In the genomic region with DNA sequence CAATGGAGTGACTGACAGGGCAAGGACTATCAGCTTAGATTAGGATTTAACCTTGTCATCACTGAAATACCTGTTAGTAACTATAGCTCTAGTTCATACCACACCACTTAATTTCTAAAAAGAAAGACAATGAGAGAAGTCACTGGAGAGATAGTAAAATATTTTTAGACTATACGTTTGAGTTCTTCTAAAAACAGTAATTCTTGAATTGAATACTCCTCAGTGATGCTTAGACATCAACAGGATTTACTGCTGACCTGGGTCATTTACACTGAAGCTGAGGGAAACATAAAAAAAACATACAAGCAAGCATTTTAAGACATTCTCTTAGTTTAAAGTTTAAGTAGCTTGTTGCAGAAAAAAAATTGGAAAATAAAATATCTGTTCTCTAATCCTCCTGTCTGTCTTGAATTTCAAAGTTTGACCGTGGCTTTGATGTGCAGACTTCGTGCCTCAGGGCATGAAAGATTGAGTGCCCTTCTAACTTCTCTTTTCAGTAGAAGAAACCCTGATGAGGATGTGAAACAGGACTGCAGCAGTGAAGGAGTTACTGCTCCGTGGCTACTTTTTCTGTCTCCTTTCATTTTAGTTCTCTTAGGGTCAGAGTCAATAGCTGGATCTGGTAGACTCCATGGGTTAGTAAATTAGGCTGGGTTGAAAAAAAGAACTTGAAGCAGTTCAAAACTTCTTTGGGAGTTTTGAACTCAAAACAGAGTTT, we compare ENCODE assay signal across 13 cellular contexts.
A peak's percentile ranks its signal among the peaks of the same experiment; 100 is the strongest.
DNase-seq lines count a peak whose midpoint lies in the region; ATAC-seq and TF ChIP-seq lines count a peak whose summit lies in the region.
"Had no signal": no experiment of that assay in that cellular context is flagged by ENCODE, and none has a peak within 500 bp of the region (broad histone marks: within the 10 kb centered on the region; RNA-seq: fewer than 3 reads in every experiment).

No MANE protein-coding gene starts in this region.

- no peak overlapping the region; the same call in 1 of the 2 replicates for H2AFZ ChIP-seq in OCI-LY3 (ENCODE audit: low read depth, low read length)

- no peaks in the 10 kb centered on the region for H3K27me3 ChIP-seq in OCI-LY3 (ENCODE audit: low read depth, low read length)

- POLR2A ChIA-PET in activated CD8-positive, alpha-beta T cell treated with anti-CD3 and anti-CD28 coated beads, Interleukin-2, amount 10 ng/mL, durations not matched to agents 7 days and 5 days (lab: Charles Lee): no interaction called here

- no peak overlapping the region for H3K27ac Mint-ChIP-seq in activated CD8-positive, alpha-beta T cell treated with anti-CD3 and anti-CD28 coated beads, Interleukin-2, amount 10 ng/mL, durations not matched to agents 7 days and 5 days

- peaks cover 29% of the 10 kb centered on the region for H3K4me1 ChIP-seq in OCI-LY3 (ENCODE audit: low read length)
- H3K4me1 ChIP-seq: suprapubic skin had no signal

- H3K79me2 ChIP-seq in OCI-LY3 (ENCODE audit: low read length): no peaks in the 10 kb centered on the region

- H3K4me3 Mint-ChIP-seq in activated CD8-positive, alpha-beta T cell treated with anti-CD3 and anti-CD28 coated beads, Interleukin-2, amount 10 ng/mL, durations not matched to agents 7 days and 5 days: no peak overlapping the region

- TF ChIP-seq CTCF in GM12865 (IDR thresholded peaks at IDR 0.05; ENCODE audit: insufficient read depth, low read depth, low read length, missing control alignments) (no peak), OCI-LY3 (IDR thresholded peaks at IDR 0.05; ENCODE audit: low read depth, low read length) (no peak)

- H3K36me3 Mint-ChIP-seq in activated CD8-positive, alpha-beta T cell treated with anti-CD3 and anti-CD28 coated beads, Interleukin-2, amount 10 ng/mL, durations not matched to agents 7 days and 5 days (ENCODE audit: low read depth): no peaks in the 10 kb centered on the region

- H3K36me3 ChIP-seq in OCI-LY3 (replicated peaks; ENCODE audit: low read depth, low read length): no peaks in the 10 kb centered on the region
- H3K36me3 ChIP-seq: suprapubic skin had no signal

- DNase-seq in GM12865 (ENCODE audit: low read depth) (peak; percentile 32), SHP77 treated with DMSO at 0.1 percent for 48 hours (lab: John Stamatoyannopoulos, UW) (no peak), cardiac septum (ENCODE audit: low spot score) (no peak)
- DNase-seq in activated naive CD4-positive, alpha-beta T cell treated with anti-CD3 and anti-CD28 coated beads, Interleukin-2, amount 50 U/mL, for 16 hours: no peak
- no peak for DNase-seq in activated CD8-positive, alpha-beta T cell treated with anti-CD3 and anti-CD28 coated beads, Interleukin-2, amount 10 ng/mL, durations not matched to agents 7 days and 5 days
- DNase-seq: effector memory CD4-positive, alpha-beta T cell; mesenchymal stem cell; NCI-H146; PC-3 had no signal

- peak overlapping the region; percentile 32 for H3K27ac ChIP-seq in OCI-LY3 (ENCODE audit: low read length)
- H3K27ac ChIP-seq: suprapubic skin had no signal

- ATAC-seq in GM19328 (IDR thresholded peaks at IDR 0.05; ENCODE audit: unreplicated experiment): peak; percentile 69
- ATAC-seq in HG02852 (IDR thresholded peaks at IDR 0.05; ENCODE audit: unreplicated experiment): peak; percentile 74
- ATAC-seq in activated CD8-positive, alpha-beta T cell treated with anti-CD3 and anti-CD28 coated beads, Interleukin-2, amount 10 ng/mL, durations not matched to agents 7 days and 5 days: no peak
- ATAC-seq: PC-3 had no signal

- peaks cover 14% of the 10 kb centered on the region for H3K27me3 Mint-ChIP-seq in activated CD8-positive, alpha-beta T cell treated with anti-CD3 and anti-CD28 coated beads, Interleukin-2, amount 10 ng/mL, durations not matched to agents 7 days and 5 days (ENCODE audit: low read depth)

- no peaks in the 10 kb centered on the region for H3K4me1 Mint-ChIP-seq in activated CD8-positive, alpha-beta T cell treated with anti-CD3 and anti-CD28 coated beads, Interleukin-2, amount 10 ng/mL, durations not matched to agents 7 days and 5 days (ENCODE audit: low read depth)

- no peaks in the 10 kb centered on the region for H3K9me3 ChIP-seq in OCI-LY3 (ENCODE audit: insufficient read depth, low read length)
- H3K9me3 ChIP-seq: suprapubic skin had no signal

- peak overlapping the region; percentile 68 for H3K4me2 ChIP-seq in OCI-LY3 (ENCODE audit: low read length)

- intact Hi-C loops in cardiac septum (cut with DNase I): no loop called here

- H4K20me1 ChIP-seq in OCI-LY3 (ENCODE audit: insufficient read depth, low read length): no peaks in the 10 kb centered on the region

- peak overlapping the region; percentile 23; the same call in 1 of the 2 replicates for H3K9ac ChIP-seq in OCI-LY3 (ENCODE audit: low read length)

- H3K9me3 Mint-ChIP-seq in activated CD8-positive, alpha-beta T cell treated with anti-CD3 and anti-CD28 coated beads, Interleukin-2, amount 10 ng/mL, durations not matched to agents 7 days and 5 days (ENCODE audit: insufficient read depth): no peaks in the 10 kb centered on the region

- no peak overlapping the region for H3K4me3 ChIP-seq in GM12865 (ENCODE audit: low read depth, low read length)
- H3K4me3 ChIP-seq in OCI-LY3 (ENCODE audit: low read length): peak overlapping the region; percentile 70
- H3K4me3 ChIP-seq: suprapubic skin had no signal

- CTCF ChIA-PET in activated CD8-positive, alpha-beta T cell treated with anti-CD3 and anti-CD28 coated beads, Interleukin-2, amount 10 ng/mL, durations not matched to agents 7 days and 5 days (lab: Charles Lee): no interaction called here
